Comparison of ENCODE assay signal across 8 cellular contexts in the genomic region with DNA sequence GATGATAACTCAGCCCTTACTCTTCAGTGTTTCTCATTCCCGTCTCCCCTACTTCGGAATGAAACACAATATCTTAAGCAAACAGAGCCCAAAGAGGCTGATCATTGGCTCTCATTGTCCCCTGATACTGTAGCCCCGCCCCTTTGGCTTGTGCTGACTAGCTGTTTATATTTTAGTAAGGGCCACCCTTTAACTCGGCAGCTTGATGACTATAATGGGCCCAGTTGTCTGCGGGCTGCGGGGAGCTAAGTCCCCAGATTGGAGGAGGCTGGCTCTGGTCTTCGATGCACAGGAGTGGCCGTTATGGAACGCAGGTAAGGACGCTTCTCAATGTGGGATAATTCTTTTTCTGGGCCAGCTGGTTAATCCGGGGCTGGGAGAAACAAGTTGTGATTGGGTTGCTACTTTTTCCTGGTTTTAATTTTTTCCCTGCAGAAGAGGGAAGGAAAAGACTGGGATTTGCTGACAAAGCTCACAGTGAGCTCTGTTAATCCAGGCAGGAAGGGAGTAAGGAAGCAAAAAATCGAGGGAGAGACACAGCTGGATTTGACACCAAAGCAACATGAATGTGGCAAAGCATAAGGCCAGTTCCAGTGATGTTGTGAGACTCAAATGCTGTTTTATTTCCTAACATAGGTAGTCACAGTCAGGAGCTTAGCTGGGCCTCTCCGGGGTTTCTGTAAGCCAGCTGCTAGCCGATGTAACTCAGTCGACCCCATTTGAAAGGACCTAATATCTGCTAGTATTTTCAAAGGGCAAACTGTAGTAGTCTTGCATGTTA. TPM values are rescaled to one million over a fixed set of nuclear protein-coding genes. Genes with fewer than 3 reads are reported as not detected.
A peak's percentile ranks its signal among the peaks of the same experiment; 100 is the strongest.
DNase-seq lines count a peak whose midpoint lies in the region; ATAC-seq and TF ChIP-seq lines count a peak whose summit lies in the region.

TSS of gene TRIM2 (plus strand) at position 197 of the 781 bp plus-strand sequence. CDS start at position 285, 88 bp downstream.

- H4K20me1 ChIP-seq in IMR-90 (ENCODE audit: insufficient read depth, low read length) = no peaks in the 10 kb centered on the region

- in situ Hi-C loops in IMR-90 (cut with MboI; ENCODE audit: low sequenced_read_pairs) = no loop called here

- H3K4me3 Mint-ChIP-seq in activated T-helper 1 cell treated with anti-CD3 and anti-CD28 coated beads, Interleukin-12 subunit alpha, Interleukin-12 subunit beta, Interleukin-2, Interleukin-4 antibody, amounts not matched to agents 30 ng/mL and 10 ng/mL and 1 ng/mL, durations not matched to agents 14 hours and 24 hours and 36 hours = peak within 1 kb of the TSS; percentile 15
- H3K4me3 Mint-ChIP-seq in glutamatergic neuron (ENCODE audit: unreplicated experiment) = peak within 1 kb of the TSS; percentile 35

- H2BK5ac ChIP-seq in IMR-90 (ENCODE audit: low read depth, low read length, poor library complexity, severe bottlenecking) = no peak within 1 kb of the TSS

- DNase-seq in Daoy (ENCODE audit: low read depth) (peak; percentile 29), IMR-90 (peak; percentile 78), glutamatergic neuron (no peak), nucleus accumbens (lab: John Stamatoyannopoulos, UW) (peak in 54 of 56 donors; percentile 3 to 92 (median 74)), NCI-H1930 (lab: John Stamatoyannopoulos, UW) (no peak)
- DNase-seq in activated T-helper 1 cell treated with anti-CD3 and anti-CD28 coated beads, Interleukin-12 subunit alpha, Interleukin-12 subunit beta, Interleukin-2, Interleukin-4 antibody, amounts not matched to agents 30 ng/mL and 10 ng/mL and 1 ng/mL, durations not matched to agents 14 hours and 24 hours and 36 hours (ENCODE audit: low spot score) = no peak

- no peak within 1 kb of the TSS; the same call in 1 of the 2 replicates for H3K4ac ChIP-seq in IMR-90 (ENCODE audit: low read depth, low read length)

- H3K36me3 Mint-ChIP-seq in activated T-helper 1 cell treated with anti-CD3 and anti-CD28 coated beads, Interleukin-12 subunit alpha, Interleukin-12 subunit beta, Interleukin-2, Interleukin-4 antibody, amounts not matched to agents 30 ng/mL and 10 ng/mL and 1 ng/mL, durations not matched to agents 14 hours and 24 hours and 36 hours (ENCODE audit: low read depth) = no peaks in the 10 kb centered on the region
- H3K36me3 Mint-ChIP-seq in glutamatergic neuron (ENCODE audit: unreplicated experiment) = no peaks in the 10 kb centered on the region

- H2BK20ac ChIP-seq in IMR-90 (ENCODE audit: low read depth, low read length) = no peak within 1 kb of the TSS

- peaks cover 17% of the 10 kb centered on the region for H3K4me1 Mint-ChIP-seq in activated T-helper 1 cell treated with anti-CD3 and anti-CD28 coated beads, Interleukin-12 subunit alpha, Interleukin-12 subunit beta, Interleukin-2, Interleukin-4 antibody, amounts not matched to agents 30 ng/mL and 10 ng/mL and 1 ng/mL, durations not matched to agents 14 hours and 24 hours and 36 hours (ENCODE audit: low read depth)
- H3K4me1 Mint-ChIP-seq in glutamatergic neuron (ENCODE audit: low read depth, unreplicated experiment) = peaks cover 16% of the 10 kb centered on the region

- POLR2A ChIA-PET in IMR-90 (lab: Charles Lee; ENCODE audit: unreplicated experiment) = interaction anchor here (0.9 kb wide), 1 partner anchor 18 kb away, joined by 6 read pairs; no protein-coding TSS in a partner anchor

- TF ChIP-seq CTCF in IMR-90 (conservative IDR thresholded peaks at IDR 0.05; ENCODE audit: low read depth, low read length) (no peak), glutamatergic neuron (IDR thresholded peaks at IDR 0.05; ENCODE audit: partially characterized antibody, unreplicated experiment) (no peak)

- intact Hi-C loops in IMR-90 (cut with micrococcal nuclease) = no loop called here
- intact Hi-C loops in activated T-helper 1 cell treated with anti-CD3 and anti-CD28 coated beads, Interleukin-12 subunit alpha, Interleukin-12 subunit beta, Interleukin-2, Interleukin-4 antibody, amounts not matched to agents 30 ng/mL and 10 ng/mL and 1 ng/mL, durations not matched to agents 14 hours and 24 hours and 36 hours (cut with micrococcal nuclease) = loop anchor here (5.0 kb wide), 1 partner anchor 43 kb away; no protein-coding TSS in a partner anchor

- peak within 1 kb of the TSS; percentile 13; the same call in 1 of the 2 replicates for H3K27ac ChIP-seq in IMR-90 (ENCODE audit: insufficient read depth, low read length)

- peak within 1 kb of the TSS; percentile 57 for H3K4me2 ChIP-seq in IMR-90 (ENCODE audit: low read depth, low read length)

- peak within 1 kb of the TSS in 1 of 2 experiments; percentile 51; a peak in 3 of 4 replicates for H4K8ac ChIP-seq in IMR-90 (ENCODE audit: low read depth in 2 of 2, low read length in 2 of 2)

- no peaks in the 10 kb centered on the region for H3K79me1 ChIP-seq in IMR-90 (ENCODE audit: low read depth in 1 of 2, low read length in 2 of 2)

- H2BK120ac ChIP-seq in IMR-90 (ENCODE audit: low read depth, low read length) = peak within 1 kb of the TSS; percentile 40

- no peak for TF ChIP-seq RAD21 in IMR-90 (IDR thresholded peaks at IDR 0.05; ENCODE audit: low read length)

- H3K14ac ChIP-seq in IMR-90 (replicated peaks; ENCODE audit: low read depth, low read length) = no peak within 1 kb of the TSS; the same call in 1 of the 2 replicates

- TF ChIP-seq POLR2A in IMR-90 (IDR thresholded peaks at IDR 0.05; ENCODE audit: low read depth, low read length) = no peak

- H4K5ac ChIP-seq in IMR-90 (ENCODE audit: low read depth, low read length) = peak within 1 kb of the TSS; percentile 1; the same call in 1 of the 2 replicates

- H2AFZ ChIP-seq in IMR-90 (replicated peaks; ENCODE audit: low read length, poor library complexity) = peak within 1 kb of the TSS; percentile 85

- no peaks in the 10 kb centered on the region for H3K9me1 ChIP-seq in IMR-90 (ENCODE audit: insufficient read depth, low read length)

- no peak within 1 kb of the TSS for H2AK9ac ChIP-seq in IMR-90 (replicated peaks; ENCODE audit: low read depth, low read length, poor library complexity)

- H4K91ac ChIP-seq in IMR-90 (ENCODE audit: insufficient read depth, low read depth, low read length) = no peak within 1 kb of the TSS

- no peaks in the 10 kb centered on the region for H3K27me3 Mint-ChIP-seq in activated T-helper 1 cell treated with anti-CD3 and anti-CD28 coated beads, Interleukin-12 subunit alpha, Interleukin-12 subunit beta, Interleukin-2, Interleukin-4 antibody, amounts not matched to agents 30 ng/mL and 10 ng/mL and 1 ng/mL, durations not matched to agents 14 hours and 24 hours and 36 hours (ENCODE audit: insufficient read depth)
- no peaks in the 10 kb centered on the region for H3K27me3 Mint-ChIP-seq in glutamatergic neuron (ENCODE audit: unreplicated experiment)

- H3K27me3 ChIP-seq in IMR-90 (ENCODE audit: control insufficient read depth, insufficient read depth, low read length) = no peaks in the 10 kb centered on the region

- ATAC-seq in IMR-90 (ENCODE audit: low read depth) (peak; percentile 98), HG03378 (IDR thresholded peaks at IDR 0.05; ENCODE audit: unreplicated experiment) (no peak), HG02970 (IDR thresholded peaks at IDR 0.05; ENCODE audit: low FRiP score, unreplicated experiment) (no peak)

- H3K9me3 Mint-ChIP-seq in activated T-helper 1 cell treated with anti-CD3 and anti-CD28 coated beads, Interleukin-12 subunit alpha, Interleukin-12 subunit beta, Interleukin-2, Interleukin-4 antibody, amounts not matched to agents 30 ng/mL and 10 ng/mL and 1 ng/mL, durations not matched to agents 14 hours and 24 hours and 36 hours = no peaks in the 10 kb centered on the region
- H3K9me3 Mint-ChIP-seq in glutamatergic neuron (ENCODE audit: unreplicated experiment) = peaks cover 2% of the 10 kb centered on the region

- no peaks in the 10 kb centered on the region for H3K36me3 ChIP-seq in IMR-90 (ENCODE audit: control insufficient read depth, insufficient read depth, low read length)

- H3K56ac ChIP-seq in IMR-90 (ENCODE audit: extremely low read depth, insufficient read depth, low read length) = no peak within 1 kb of the TSS

- peaks cover 4% of the 10 kb centered on the region for H3K4me1 ChIP-seq in IMR-90 (ENCODE audit: control insufficient read depth, insufficient read depth, low read length)

- peak within 1 kb of the TSS; percentile 18 for H3K27ac Mint-ChIP-seq in activated T-helper 1 cell treated with anti-CD3 and anti-CD28 coated beads, Interleukin-12 subunit alpha, Interleukin-12 subunit beta, Interleukin-2, Interleukin-4 antibody, amounts not matched to agents 30 ng/mL and 10 ng/mL and 1 ng/mL, durations not matched to agents 14 hours and 24 hours and 36 hours
- no peak within 1 kb of the TSS for H3K27ac Mint-ChIP-seq in glutamatergic neuron (ENCODE audit: unreplicated experiment)

- peak within 1 kb of the TSS; percentile 1; the same call in 1 of the 2 replicates for H3K4me3 ChIP-seq in IMR-90 (ENCODE audit: insufficient read depth, low read depth, low read length)

- no peaks in the 10 kb centered on the region for H3K9me3 ChIP-seq in IMR-90 (ENCODE audit: control insufficient read depth, insufficient read depth, low read length)

- peak within 1 kb of the TSS; percentile 22; the same call in 1 of the 2 replicates for H3K9ac ChIP-seq in IMR-90 (ENCODE audit: low read depth, low read length)

- no peak within 1 kb of the TSS for H2AK5ac ChIP-seq in IMR-90 (ENCODE audit: low read depth, low read length)

- WGBS in IMR-90 (ENCODE audit: extremely low coverage in 2 of 2, insufficient read length in 1 of 2), 2 experiments = 9% methylated on average over 6 of the region's 15 CpGs; no CpG with 5 or more reads in 1 of the 2 experiments

- CTCF ChIA-PET in IMR-90 (lab: Yijun Ruan, JAX) = interaction anchor here (1.2 kb wide), 1 partner anchor 60 kb away, joined by 3 read pairs; no protein-coding TSS in a partner anchor

- BruUV-seq in IMR-90 (replicated peaks; lab: Mats Ljungman, UMichigan) = no TSS peak

- H3K18ac ChIP-seq in IMR-90 (ENCODE audit: low read depth, low read length) = no peak within 1 kb of the TSS

- peak within 1 kb of the TSS; percentile 29; the same call in 1 of the 2 replicates for H3K23ac ChIP-seq in IMR-90 (ENCODE audit: low read depth, low read length)

- dilution Hi-C loops in IMR-90 (cut with HindIII; ENCODE audit: low sequenced_read_pairs, unreplicated experiment) = no loop called here

- no peak within 1 kb of the TSS; the same call in 2 of the 3 replicates for H2BK15ac ChIP-seq in IMR-90 (ENCODE audit: low read depth, low read length)

TF ChIP-seq in IMR-90, 13 proteins besides CTCF, POLR2A, EP300 and RAD21 (continues in another document):
- TF ChIP-seq MXI1 (IDR thresholded peaks at IDR 0.05; ENCODE audit: borderline replicate concordance, low read depth, low read length) = no peak
- TF ChIP-seq FOS (IDR thresholded peaks at IDR 0.05; ENCODE audit: low read depth, low read length) = no peak

RNA-seq across cellular contexts. Expression of gene TRIM2, which starts in this region (rescaled TPM):
- 6.7 and 9.9 TPM in 2 replicates for total RNA-seq in Daoy (2014; rRNA removed; shearing (Covaris generic))
- 52.2 and 64.2 TPM in 2 replicates for total RNA-seq in IMR-90 (2012; rRNA removed)
- 15.9 and 16.0 TPM in 2 replicates for polyA plus RNA-seq in IMR-90 (2012; rRNA removed)
- polyA plus RNA-seq in IMR-90 (2012; cell fraction: cytosol; rRNA removed) = 6.7 and 14.0 TPM in 2 replicates
- 19.2 and 24.1 TPM in 2 replicates for polyA plus RNA-seq in IMR-90 (2012; cell fraction: nucleus; rRNA removed; ENCODE audit: low replicate concordance)
- total RNA-seq in activated T-helper 1 cell treated with anti-CD3 and anti-CD28 coated beads, Interleukin-12 subunit alpha, Interleukin-12 subunit beta, Interleukin-2, Interleukin-4 antibody, amounts not matched to agents 30 ng/mL and 10 ng/mL and 1 ng/mL, durations not matched to agents 14 hours and 24 hours and 36 hours = 0.16 and 0.24 TPM in 2 replicates
- total RNA-seq in glutamatergic neuron (ENCODE audit: unreplicated experiment) = 120 TPM

Comparison
In these comparisons a context has a peak if more than half of its experiments do, and no peak if none do; other contexts are left out.
1. DNase-seq: peak in Daoy (single experiment), IMR-90 (single experiment) and nucleus accumbens (54 of 56); none in activated T-helper 1 cell treated with anti-CD3 and anti-CD28 coated beads, Interleukin-12 subunit alpha, Interleukin-12 subunit beta, Interleukin-2, Interleukin-4 antibody, amounts not matched to agents 30 ng/mL and 10 ng/mL and 1 ng/mL, durations not matched to agents 14 hours and 24 hours and 36 hours (single experiment), glutamatergic neuron (single experiment) and NCI-H1930 (0 of 2).